8 cellular contexts compared by ENCODE assay signal in genomic region chr4:154982187-154983047, GRCh38.
DNase-seq lines count a peak whose midpoint lies in the region; ATAC-seq and TF ChIP-seq lines count a peak whose summit lies in the region.

No MANE protein-coding gene starts in this region.

- H3K36me3 Mint-ChIP-seq in osteocyte (ENCODE audit: unreplicated experiment) (no peaks in the 10 kb centered on the region), immature natural killer cell (no peaks in the 10 kb centered on the region)

- H3K4me1 ChIP-seq in foreskin keratinocyte: no peaks in the 10 kb centered on the region

- H3K9me3 Mint-ChIP-seq in osteocyte (ENCODE audit: unreplicated experiment) (peaks cover 4% of the 10 kb centered on the region), immature natural killer cell (peaks cover 0 to 2% (median 0%) of the 10 kb centered on the region in 6 donors)

- H3K27ac Mint-ChIP-seq in osteocyte (ENCODE audit: unreplicated experiment): no peak overlapping the region
- no peak overlapping the region for H3K27ac Mint-ChIP-seq in immature natural killer cell

- H3K4me1 Mint-ChIP-seq in osteocyte (ENCODE audit: unreplicated experiment): no peaks in the 10 kb centered on the region
- H3K4me1 Mint-ChIP-seq in immature natural killer cell: no peaks in the 10 kb centered on the region

- H3K27me3 Mint-ChIP-seq in osteocyte (ENCODE audit: unreplicated experiment) (peaks cover 19% of the 10 kb centered on the region), immature natural killer cell (ENCODE audit: low read depth in 3 of 3) (no peaks in the 10 kb centered on the region)

- ATAC-seq in HG02759 (IDR thresholded peaks at IDR 0.05; ENCODE audit: unreplicated experiment) (peak; percentile 60), foreskin keratinocyte (peak; percentile 65)

- TF ChIP-seq CTCF in foreskin keratinocyte (conservative IDR thresholded peaks at IDR 0.05) (peak; percentile 53), osteocyte (IDR thresholded peaks at IDR 0.05) (peak; percentile 69)

- H3K4me3 Mint-ChIP-seq in osteocyte (ENCODE audit: unreplicated experiment) (no peak overlapping the region), immature natural killer cell (no peak overlapping the region)

- H3K27ac ChIP-seq in foreskin keratinocyte: no peak overlapping the region

- H3K27me3 ChIP-seq in foreskin keratinocyte: no peaks in the 10 kb centered on the region

- peak; percentile 10 to 22 for DNase-seq in activated CD4-positive, alpha-beta T cell treated with anti-CD3 and anti-CD28 coated beads for 24 hours (ENCODE audit: low read depth in 2 of 2)
- no peak for DNase-seq in activated CD4-positive, alpha-beta T cell treated with anti-CD3 and anti-CD28 coated beads for 1 hour
- DNase-seq in NCI-H2107 treated with DMSO at 0.1 percent for 48 hours (lab: John Stamatoyannopoulos, UW; ENCODE audit: unreplicated experiment): peak; percentile 6
- peak; percentile 56 for DNase-seq in activated CD8-positive, alpha-beta memory T cell treated with anti-CD3 and anti-CD28 coated beads for 24 hours
- DNase-seq in foreskin keratinocyte: peak; percentile 7 to 36
- no peak for DNase-seq in osteocyte (ENCODE audit: extremely low spot score, unreplicated experiment)
- no peak for DNase-seq in immature natural killer cell

Comparison
In these comparisons a context has a peak if more than half of its experiments do, and no peak if none do; other contexts are left out.
1. DNase-seq: peak in activated CD4-positive, alpha-beta T cell treated with anti-CD3 and anti-CD28 coated beads for 24 hours (2 of 2), NCI-H2107 treated with DMSO at 0.1 percent for 48 hours (single experiment), activated CD8-positive, alpha-beta memory T cell treated with anti-CD3 and anti-CD28 coated beads for 24 hours (single experiment) and foreskin keratinocyte (2 of 2); none in activated CD4-positive, alpha-beta T cell treated with anti-CD3 and anti-CD28 coated beads for 1 hour (single experiment), osteocyte (single experiment) and immature natural killer cell (0 of 3).